9 cellular contexts compared by ENCODE assay signal in genomic region chr17:49742256-49742655, GRCh38. TPM values are rescaled to one million over a fixed set of nuclear protein-coding genes. Genes with fewer than 3 reads are reported as not detected.
A peak's percentile ranks its signal among the peaks of the same experiment; 100 is the strongest.
DNase-seq lines count a peak whose midpoint lies in the region; ATAC-seq and TF ChIP-seq lines count a peak whose summit lies in the region.
"Had no signal": no experiment of that assay in that cellular context is flagged by ENCODE, and none has a peak within 500 bp of the region (broad histone marks: within the 10 kb centered on the region; RNA-seq: fewer than 3 reads in every experiment).

No MANE protein-coding gene starts in this region.

- H3K27me3 ChIP-seq in left lung (no peaks in the 10 kb centered on the region), vagina (no peaks in the 10 kb centered on the region)
- H3K27me3 ChIP-seq: SJCRH30 had no signal

- peaks cover 85% of the 10 kb centered on the region for H3K4me1 Mint-ChIP-seq in activated T-helper 1 cell treated with anti-CD3 and anti-CD28 coated beads, Interleukin-12 subunit alpha, Interleukin-12 subunit beta, Interleukin-2, Interleukin-4 antibody, amounts not matched to agents 30 ng/mL and 10 ng/mL and 1 ng/mL, durations not matched to agents 14 hours and 24 hours and 36 hours (ENCODE audit: low read depth)

- no peak overlapping the region for H3K4me3 ChIP-seq in left lung
- H3K4me3 ChIP-seq in vagina, result no peak overlapping the region
- H3K4me3 ChIP-seq: SJCRH30 had no signal

- TF ChIP-seq CTCF in left lung (IDR thresholded peaks at IDR 0.05) (no peak), vagina (IDR thresholded peaks at IDR 0.05) (no peak)

- no peaks in the 10 kb centered on the region for H3K27me3 Mint-ChIP-seq in activated T-helper 1 cell treated with anti-CD3 and anti-CD28 coated beads, Interleukin-12 subunit alpha, Interleukin-12 subunit beta, Interleukin-2, Interleukin-4 antibody, amounts not matched to agents 30 ng/mL and 10 ng/mL and 1 ng/mL, durations not matched to agents 14 hours and 24 hours and 36 hours (ENCODE audit: insufficient read depth)

- ATAC-seq in Right ventricle myocardium inferior (peak; percentile 59), left lung (peak; percentile 47), GM19324 (IDR thresholded peaks at IDR 0.05; ENCODE audit: low FRiP score, unreplicated experiment) (no peak)

- H3K9me3 ChIP-seq in left lung (no peaks in the 10 kb centered on the region), vagina (no peaks in the 10 kb centered on the region)
- H3K9me3 ChIP-seq: SJCRH30 had no signal

- H3K27ac ChIP-seq in left lung (peak overlapping the region; percentile 10 to 95), vagina (peak overlapping the region; percentile 80)
- H3K27ac ChIP-seq: SJCRH30 had no signal

- TF ChIP-seq POLR2A in vagina (IDR thresholded peaks at IDR 0.05), result no peak

- H3K4me1 ChIP-seq in left lung (peaks cover 30 to 72% of the 10 kb centered on the region in 2 donors), vagina (peaks cover 54% of the 10 kb centered on the region)

- intact Hi-C loops in Right ventricle myocardium inferior (cut with DNase I), result no loop called here
- intact Hi-C loops in cardiac septum (cut with DNase I), result no loop called here
- intact Hi-C loops in activated T-helper 1 cell treated with anti-CD3 and anti-CD28 coated beads, Interleukin-12 subunit alpha, Interleukin-12 subunit beta, Interleukin-2, Interleukin-4 antibody, amounts not matched to agents 30 ng/mL and 10 ng/mL and 1 ng/mL, durations not matched to agents 14 hours and 24 hours and 36 hours (cut with micrococcal nuclease), result no loop called here
- intact Hi-C loops in left lung (cut with DNase I), result no loop called here
- intact Hi-C loops in vagina (cut with DNase I), result no loop called here

- peaks cover 7% of the 10 kb centered on the region for H3K9me3 Mint-ChIP-seq in activated T-helper 1 cell treated with anti-CD3 and anti-CD28 coated beads, Interleukin-12 subunit alpha, Interleukin-12 subunit beta, Interleukin-2, Interleukin-4 antibody, amounts not matched to agents 30 ng/mL and 10 ng/mL and 1 ng/mL, durations not matched to agents 14 hours and 24 hours and 36 hours

- peaks cover 18% of the 10 kb centered on the region for H3K36me3 Mint-ChIP-seq in activated T-helper 1 cell treated with anti-CD3 and anti-CD28 coated beads, Interleukin-12 subunit alpha, Interleukin-12 subunit beta, Interleukin-2, Interleukin-4 antibody, amounts not matched to agents 30 ng/mL and 10 ng/mL and 1 ng/mL, durations not matched to agents 14 hours and 24 hours and 36 hours (ENCODE audit: low read depth)

- DNase-seq in Right ventricle myocardium inferior (ENCODE audit: missing footprints), result no peak
- no peak for DNase-seq in cardiac septum (ENCODE audit: low spot score)
- no peak for DNase-seq in activated T-helper 1 cell treated with anti-CD3 and anti-CD28 coated beads, Interleukin-12 subunit alpha, Interleukin-12 subunit beta, Interleukin-2, Interleukin-4 antibody, amounts not matched to agents 30 ng/mL and 10 ng/mL and 1 ng/mL, durations not matched to agents 14 hours and 24 hours and 36 hours (ENCODE audit: low spot score)
- no peak for DNase-seq in left lung
- no peak for DNase-seq in vagina (ENCODE audit: extremely low spot score in 2 of 2)
- DNase-seq in NCI-H1417 (lab: John Stamatoyannopoulos, UW), result no peak
- no peak for DNase-seq in cerebellum (ENCODE audit: low spot score)
- DNase-seq: SJCRH30 had no signal

- H3K36me3 ChIP-seq in left lung, result no peaks in the 10 kb centered on the region
- H3K36me3 ChIP-seq in vagina, result no peaks in the 10 kb centered on the region
- H3K36me3 ChIP-seq: SJCRH30 had no signal

- H3K4me3 Mint-ChIP-seq in activated T-helper 1 cell treated with anti-CD3 and anti-CD28 coated beads, Interleukin-12 subunit alpha, Interleukin-12 subunit beta, Interleukin-2, Interleukin-4 antibody, amounts not matched to agents 30 ng/mL and 10 ng/mL and 1 ng/mL, durations not matched to agents 14 hours and 24 hours and 36 hours, result peak overlapping the region; percentile 80

- peak overlapping the region; percentile 99 for H3K27ac Mint-ChIP-seq in activated T-helper 1 cell treated with anti-CD3 and anti-CD28 coated beads, Interleukin-12 subunit alpha, Interleukin-12 subunit beta, Interleukin-2, Interleukin-4 antibody, amounts not matched to agents 30 ng/mL and 10 ng/mL and 1 ng/mL, durations not matched to agents 14 hours and 24 hours and 36 hours

RNA-seq across cellular contexts. Expression of gene FAM117A, which starts 21.7 kb away (rescaled TPM):
- total RNA-seq in Right ventricle myocardium inferior, result 10.3 TPM
- 5.8 TPM for total RNA-seq in cardiac septum
- 13.9 and 14.8 TPM in 2 replicates for total RNA-seq in activated T-helper 1 cell treated with anti-CD3 and anti-CD28 coated beads, Interleukin-12 subunit alpha, Interleukin-12 subunit beta, Interleukin-2, Interleukin-4 antibody, amounts not matched to agents 30 ng/mL and 10 ng/mL and 1 ng/mL, durations not matched to agents 14 hours and 24 hours and 36 hours
- total RNA-seq in left lung, result 10 to 100 TPM; 11.9 to 13.4 TPM
- total RNA-seq in vagina, result 15.7 TPM
- 5.2 TPM for total RNA-seq in cerebellum

RNA-seq across cellular contexts. Expression of gene SLC35B1, which starts 34.5 kb away (rescaled TPM):
- total RNA-seq in Right ventricle myocardium inferior (59.3 TPM), cardiac septum (73.8 TPM), left lung (10 to 100 TPM; 48.8 to 74.9 TPM), vagina (42.0 TPM), cerebellum (28.2 TPM)
- total RNA-seq in activated T-helper 1 cell treated with anti-CD3 and anti-CD28 coated beads, Interleukin-12 subunit alpha, Interleukin-12 subunit beta, Interleukin-2, Interleukin-4 antibody, amounts not matched to agents 30 ng/mL and 10 ng/mL and 1 ng/mL, durations not matched to agents 14 hours and 24 hours and 36 hours, result 71.6 and 75.4 TPM in 2 replicates

RNA-seq across cellular contexts. Expression of gene KAT7, which starts 46.2 kb away (rescaled TPM):
- total RNA-seq in Right ventricle myocardium inferior, result 45.4 TPM
- 63.2 TPM for total RNA-seq in cardiac septum
- 68.5 and 71.1 TPM in 2 replicates for total RNA-seq in activated T-helper 1 cell treated with anti-CD3 and anti-CD28 coated beads, Interleukin-12 subunit alpha, Interleukin-12 subunit beta, Interleukin-2, Interleukin-4 antibody, amounts not matched to agents 30 ng/mL and 10 ng/mL and 1 ng/mL, durations not matched to agents 14 hours and 24 hours and 36 hours
- 10 to 100 TPM; 51.3 to 55.4 TPM for total RNA-seq in left lung
- 36.1 TPM for total RNA-seq in vagina
- total RNA-seq in cerebellum, result 48.8 TPM
